Comparison of ENCODE assay signal across 1 cellular context in genomic region chr2:237614151-237614720, GRCh38.
A peak's percentile ranks its signal among the peaks of the same experiment; 100 is the strongest.
TF ChIP-seq lines count a peak whose summit lies in the region.

No MANE protein-coding gene starts in this region.

TF ChIP-seq in HepG2, 621 proteins besides CTCF, POLR2A, EP300 and RAD21 (continued from another document and continues in another):
- TF ChIP-seq ARID3A (IDR thresholded peaks at IDR 0.05; ENCODE audit: low read depth, low read length), result peak; percentile 96
- no peak; the same call in 1 of the 2 replicates for TF ChIP-seq JUNB (CRISPR knock-in tag; IDR thresholded peaks at IDR 0.05; ENCODE audit: borderline replicate concordance)
- TF ChIP-seq GLMP (CRISPR knock-in tag; IDR thresholded peaks at IDR 0.05; ENCODE audit: borderline replicate concordance), result no peak
- no peak for TF ChIP-seq ZUFSP (CRISPR knock-in tag; IDR thresholded peaks at IDR 0.05; ENCODE audit: borderline replicate concordance)
- TF ChIP-seq HOXA5 (CRISPR knock-in tag; IDR thresholded peaks at IDR 0.05), result peak; percentile 75; the same call in 1 of the 2 replicates
- no peak for TF ChIP-seq TBP (CRISPR knock-in tag; IDR thresholded peaks at IDR 0.05)
- TF ChIP-seq ZNF737 (CRISPR knock-in tag; IDR thresholded peaks at IDR 0.05; ENCODE audit: borderline replicate concordance), result no peak
- no peak; the same call in 1 of the 2 replicates for TF ChIP-seq ZNF563 (CRISPR knock-in tag; IDR thresholded peaks at IDR 0.05)
- no peak for TF ChIP-seq EEA1 (CRISPR knock-in tag; IDR thresholded peaks at IDR 0.05; ENCODE audit: borderline replicate concordance)
- no peak for TF ChIP-seq PREB (CRISPR knock-in tag; IDR thresholded peaks at IDR 0.05)
- TF ChIP-seq NFKBIZ (CRISPR knock-in tag; IDR thresholded peaks at IDR 0.05), result peak; percentile 94
- no peak for TF ChIP-seq ZNF329 (CRISPR knock-in tag; IDR thresholded peaks at IDR 0.05; ENCODE audit: low read depth)
- TF ChIP-seq ZBTB4 (CRISPR knock-in tag; IDR thresholded peaks at IDR 0.05; ENCODE audit: borderline replicate concordance), result peak; percentile 96
- TF ChIP-seq ZNF414 (CRISPR knock-in tag; IDR thresholded peaks at IDR 0.05), result peak; percentile 92
- TF ChIP-seq NFYC (CRISPR knock-in tag; IDR thresholded peaks at IDR 0.05), result peak; percentile 40; the same call in 1 of the 2 replicates
- no peak for TF ChIP-seq LBX2 (CRISPR knock-in tag; IDR thresholded peaks at IDR 0.05; ENCODE audit: borderline replicate concordance)
- no peak for TF ChIP-seq ZNF552 (CRISPR knock-in tag; IDR thresholded peaks at IDR 0.05; ENCODE audit: borderline replicate concordance)
- TF ChIP-seq HOXA7 (CRISPR knock-in tag; IDR thresholded peaks at IDR 0.05), result no peak
- TF ChIP-seq ELF1 (CRISPR knock-in tag; IDR thresholded peaks at IDR 0.05), result peak; percentile 63
- TF ChIP-seq WIZ (CRISPR knock-in tag; IDR thresholded peaks at IDR 0.05), result peak; percentile 67; the same call in 1 of the 2 replicates
- TF ChIP-seq ATF5 (CRISPR knock-in tag; IDR thresholded peaks at IDR 0.05; ENCODE audit: low read depth), result no peak
- TF ChIP-seq ZNF557 (CRISPR knock-in tag; IDR thresholded peaks at IDR 0.05), result no peak
- TF ChIP-seq ZFP36 (IDR thresholded peaks at IDR 0.05; ENCODE audit: borderline replicate concordance, low read depth, low read length, partially characterized antibody), result no peak
- peak; percentile 36; the same call in 1 of the 2 replicates for TF ChIP-seq HINFP (CRISPR knock-in tag; IDR thresholded peaks at IDR 0.05; ENCODE audit: low read depth)
- no peak for TF ChIP-seq ATAD3A (CRISPR knock-in tag; IDR thresholded peaks at IDR 0.05)
- no peak for TF ChIP-seq ZNF577 (CRISPR knock-in tag; IDR thresholded peaks at IDR 0.05; ENCODE audit: borderline replicate concordance, low read depth)
- no peak for TF ChIP-seq SRSF4 (IDR thresholded peaks at IDR 0.05; ENCODE audit: low read depth, low read length, poor library complexity, severe bottlenecking)
- no peak for TF ChIP-seq FOXM1 (CRISPR knock-in tag; IDR thresholded peaks at IDR 0.05)
- peak; percentile 95 for TF ChIP-seq ATF3 (CRISPR knock-in tag; IDR thresholded peaks at IDR 0.05)
- TF ChIP-seq ZMYM2 (CRISPR knock-in tag; IDR thresholded peaks at IDR 0.05), result peak; percentile 47; the same call in 1 of the 2 replicates
- peak; percentile 53; the same call in 1 of the 2 replicates for TF ChIP-seq ATF6 (CRISPR knock-in tag; conservative IDR thresholded peaks at IDR 0.05)
- TF ChIP-seq PLSCR1 (CRISPR knock-in tag; IDR thresholded peaks at IDR 0.05; ENCODE audit: borderline replicate concordance), result no peak
- TF ChIP-seq ZNF180 (CRISPR knock-in tag; IDR thresholded peaks at IDR 0.05; ENCODE audit: borderline replicate concordance, low read depth), result no peak
- peak; percentile 92 for TF ChIP-seq SPEN (CRISPR knock-in tag; IDR thresholded peaks at IDR 0.05; ENCODE audit: low read depth)
- TF ChIP-seq ATRX (CRISPR knock-in tag; IDR thresholded peaks at IDR 0.05; ENCODE audit: borderline replicate concordance), result no peak
- no peak for TF ChIP-seq NR0B2 (CRISPR knock-in tag; IDR thresholded peaks at IDR 0.05)
- no peak for TF ChIP-seq ZNF615 (CRISPR knock-in tag; IDR thresholded peaks at IDR 0.05; ENCODE audit: borderline replicate concordance)
- TF ChIP-seq ZBTB7A (CRISPR knock-in tag; IDR thresholded peaks at IDR 0.05), result peak; percentile 71; the same call in 1 of the 2 replicates
- no peak for TF ChIP-seq POLR2AphosphoS2 (IDR thresholded peaks at IDR 0.05; ENCODE audit: low read depth, low read length)
- peak; percentile 82 for TF ChIP-seq ATF1 (CRISPR knock-in tag; IDR thresholded peaks at IDR 0.05)
- TF ChIP-seq DNMT3B (CRISPR knock-in tag; conservative IDR thresholded peaks at IDR 0.05), result no peak; the same call in 1 of the 2 replicates
- no peak for TF ChIP-seq ZNF549 (CRISPR knock-in tag; IDR thresholded peaks at IDR 0.05)
- TF ChIP-seq DMTF1 (CRISPR knock-in tag; IDR thresholded peaks at IDR 0.05), result no peak
